ENCODE assay signal across 1 cellular context in the genomic region with DNA sequence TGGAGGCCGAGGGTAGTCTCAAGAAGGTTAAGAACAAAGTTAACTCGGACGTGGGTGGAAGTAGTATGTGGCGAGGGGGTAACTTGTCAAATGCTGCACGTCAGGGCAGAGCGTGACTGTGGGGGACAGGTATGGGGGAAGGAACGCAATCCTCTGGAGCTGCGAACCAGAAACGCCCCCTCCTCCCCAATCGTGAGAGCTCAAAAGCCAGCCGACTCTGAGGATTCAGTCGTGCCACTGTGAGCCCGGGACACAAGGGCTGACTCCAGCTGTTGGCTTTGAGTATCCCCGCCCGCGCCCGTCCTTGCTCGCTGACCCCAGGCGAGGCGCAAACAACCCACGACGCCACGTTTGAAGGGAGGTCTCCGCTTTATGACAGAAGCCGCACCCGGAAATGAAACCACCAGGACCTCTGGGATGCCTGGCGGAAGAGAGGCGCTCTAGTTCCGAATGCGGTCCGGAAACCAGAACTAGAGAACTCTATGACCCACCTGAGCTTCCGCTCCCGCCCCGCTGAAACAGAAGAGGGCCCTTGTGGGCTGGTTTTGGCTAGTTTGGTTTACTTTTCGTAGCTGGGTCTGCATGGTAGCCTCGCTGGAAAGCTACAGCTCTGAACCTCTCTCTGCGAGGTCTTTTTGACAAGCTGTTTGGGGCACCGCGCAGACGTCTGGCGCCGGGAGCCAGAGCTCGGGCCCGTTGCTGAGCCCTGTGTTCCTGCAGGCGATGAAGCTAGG.
TF ChIP-seq lines count a peak whose summit lies in the region.

A gene (minus strand): TSS at position 377 of the 734 bp plus-strand sequence. CDS start 550 bp downstream, outside the sequence.

TF ChIP-seq in IMR-90, 13 proteins besides CTCF, POLR2A, EP300 and RAD21 (continued from another document):
- TF ChIP-seq CEBPB (IDR thresholded peaks at IDR 0.05; ENCODE audit: low read depth, low read length) (no peak), FOS (IDR thresholded peaks at IDR 0.05; ENCODE audit: low read depth, low read length) (no peak), BHLHE40 (IDR thresholded peaks at IDR 0.05; ENCODE audit: low read depth, low read length) (no peak), CHD1 (IDR thresholded peaks at IDR 0.05; ENCODE audit: low read depth, low read length) (no peak)
